ENCODE assay signal across 23 cellular contexts in the genomic region with DNA sequence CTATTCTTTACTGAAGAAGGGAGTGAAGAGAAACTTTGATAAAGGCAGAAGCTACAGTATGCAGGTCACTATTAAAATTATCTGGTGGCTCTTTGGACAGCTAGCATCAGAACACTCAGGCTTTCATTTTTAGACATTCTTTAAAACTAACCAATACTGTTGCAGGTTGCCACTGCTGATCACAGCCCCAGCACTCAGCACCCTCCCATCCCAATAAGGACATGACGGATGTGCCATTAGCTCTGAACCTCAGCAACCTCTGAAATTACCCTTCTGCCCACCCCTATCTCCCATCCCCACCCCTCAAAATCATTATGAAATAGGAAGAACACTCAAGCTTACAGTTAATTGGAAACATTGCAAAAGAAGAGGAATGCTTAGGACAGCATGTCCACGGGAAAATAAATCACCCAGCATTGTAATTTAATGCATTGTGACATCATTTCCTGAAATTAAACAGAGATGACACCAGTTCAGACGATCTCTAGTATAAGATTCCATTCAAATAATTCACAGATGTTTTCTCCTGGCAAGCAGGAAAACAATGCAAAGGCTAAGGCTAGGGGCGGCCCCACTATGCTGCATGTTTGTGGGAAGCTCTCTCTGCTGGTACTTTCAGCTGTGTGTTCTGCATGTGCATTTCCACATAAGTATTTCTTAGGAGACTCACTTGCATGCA.
DNase-seq lines count a peak whose midpoint lies in the region; ATAC-seq, FAIRE-seq and TF ChIP-seq lines count a peak whose summit lies in the region.
"Had no signal": no experiment of that assay in that cellular context is flagged by ENCODE, and none has a peak within 500 bp of the region (broad histone marks: within the 10 kb centered on the region; RNA-seq: fewer than 3 reads in every experiment).

No MANE protein-coding gene starts in this region.

- H3K27ac Mint-ChIP-seq in activated CD8-positive, alpha-beta T cell treated with anti-CD3 and anti-CD28 coated beads, Interleukin-2, amount 10 ng/mL, durations not matched to agents 7 days and 5 days, result no peak overlapping the region
- H3K27ac Mint-ChIP-seq in activated CD4-positive, alpha-beta memory T cell treated with anti-CD3 and anti-CD28 coated beads, Interleukin-2, amount 10 ng/mL, durations not matched to agents 7 days and 5 days, result no peak overlapping the region
- H3K27ac Mint-ChIP-seq: activated CD4-positive, alpha-beta T cell treated with anti-CD3 and anti-CD28 coated beads for 36 hours; activated naive CD4-positive, alpha-beta T cell treated with anti-CD3 and anti-CD28 coated beads, Interleukin-2, amount 50 U/mL, for 24 hours; CD4-positive, alpha-beta memory T cell; GM23338; naive thymus-derived CD4-positive, alpha-beta T cell had no signal

- DNase-seq in cardiac muscle cell (ENCODE audit: low read depth in 1 of 2, low spot score in 1 of 2), result peak in 1 of 2 donors; percentile 74
- no peak for DNase-seq in left cardiac atrium
- DNase-seq in adipocyte (ENCODE audit: low read depth), result peak; percentile 88
- DNase-seq in fibroblast of the aortic adventitia (ENCODE audit: low read depth), result peak; percentile 72
- DNase-seq in activated CD8-positive, alpha-beta T cell treated with anti-CD3 and anti-CD28 coated beads, Interleukin-2, amount 10 ng/mL, durations not matched to agents 7 days and 5 days, result no peak
- DNase-seq in GM12891 (ENCODE audit: insufficient read length, low spot score), result no peak
- DNase-seq in activated CD4-positive, alpha-beta memory T cell treated with anti-CD3 and anti-CD28 coated beads, Interleukin-2, amount 10 ng/mL, durations not matched to agents 7 days and 5 days, result no peak
- DNase-seq in body of pancreas, result no peak
- DNase-seq: activated CD4-positive, alpha-beta T cell treated with anti-CD3 and anti-CD28 coated beads for 36 hours; activated T-cell treated with anti-CD3 and anti-CD28 coated beads for 4 hours; CD4-positive, alpha-beta memory T cell; effector memory CD4-positive, alpha-beta T cell; Karpas-422; naive thymus-derived CD4-positive, alpha-beta T cell; NCI-H1105 treated with DMSO at 0.1 percent for 48 hours; SIG-M5; stimulated activated naive CD4-positive, alpha-beta T cell; T-helper 9 cell; upper lobe of left lung had no signal

- no peak for FAIRE-seq in GM12891 (lab: Jason Lieb, UNC)
- FAIRE-seq: A204.1 had no signal

- no peaks in the 10 kb centered on the region for H3K4me1 Mint-ChIP-seq in activated CD8-positive, alpha-beta T cell treated with anti-CD3 and anti-CD28 coated beads, Interleukin-2, amount 10 ng/mL, durations not matched to agents 7 days and 5 days (ENCODE audit: low read depth)
- no peaks in the 10 kb centered on the region for H3K4me1 Mint-ChIP-seq in activated CD4-positive, alpha-beta memory T cell treated with anti-CD3 and anti-CD28 coated beads, Interleukin-2, amount 10 ng/mL, durations not matched to agents 7 days and 5 days
- H3K4me1 Mint-ChIP-seq: activated CD4-positive, alpha-beta T cell treated with anti-CD3 and anti-CD28 coated beads for 36 hours; activated naive CD4-positive, alpha-beta T cell treated with anti-CD3 and anti-CD28 coated beads, Interleukin-2, amount 50 U/mL, for 24 hours; CD4-positive, alpha-beta memory T cell; naive thymus-derived CD4-positive, alpha-beta T cell had no signal

- CTCF ChIA-PET in activated CD8-positive, alpha-beta T cell treated with anti-CD3 and anti-CD28 coated beads, Interleukin-2, amount 10 ng/mL, durations not matched to agents 7 days and 5 days (lab: Charles Lee), result no interaction called here
- CTCF ChIA-PET in activated CD4-positive, alpha-beta memory T cell treated with anti-CD3 and anti-CD28 coated beads, Interleukin-2, amount 10 ng/mL, durations not matched to agents 7 days and 5 days (lab: Charles Lee), result no interaction called here

- peaks cover 58% of the 10 kb centered on the region for H3K36me3 ChIP-seq in cardiac muscle cell
- peaks cover 17% of the 10 kb centered on the region for H3K36me3 ChIP-seq in adipocyte (ENCODE audit: control insufficient read depth, insufficient read depth, low read length, severe bottlenecking)
- no peaks in the 10 kb centered on the region for H3K36me3 ChIP-seq in body of pancreas (replicated peaks in 1 of 2; ENCODE audit: insufficient read depth in 1 of 2, low read depth in 2 of 2)
- H3K36me3 ChIP-seq: gastroesophageal sphincter, upper lobe of left lung had no signal

- H3K9ac ChIP-seq in adipocyte (ENCODE audit: low read length), result peak overlapping the region; percentile 44

- intact Hi-C loops in left cardiac atrium (cut with DNase I) (no loop called here), body of pancreas (cut with DNase I) (no loop called here)

- H3K27me3 ChIP-seq in cardiac muscle cell, result no peaks in the 10 kb centered on the region
- no peaks in the 10 kb centered on the region for H3K27me3 ChIP-seq in adipocyte (replicated peaks; ENCODE audit: control insufficient read depth, insufficient read depth, low read length)
- H3K27me3 ChIP-seq in body of pancreas, result no peaks in the 10 kb centered on the region
- H3K27me3 ChIP-seq: gastroesophageal sphincter, upper lobe of left lung had no signal

- 71 to 74% methylated on average over 4 of the region's 4 CpGs for WGBS in body of pancreas, 2 donors

- no peak overlapping the region for H3K4me3 Mint-ChIP-seq in activated CD8-positive, alpha-beta T cell treated with anti-CD3 and anti-CD28 coated beads, Interleukin-2, amount 10 ng/mL, durations not matched to agents 7 days and 5 days
- no peak overlapping the region for H3K4me3 Mint-ChIP-seq in activated CD4-positive, alpha-beta memory T cell treated with anti-CD3 and anti-CD28 coated beads, Interleukin-2, amount 10 ng/mL, durations not matched to agents 7 days and 5 days
- H3K4me3 Mint-ChIP-seq: activated CD4-positive, alpha-beta T cell treated with anti-CD3 and anti-CD28 coated beads for 36 hours; activated naive CD4-positive, alpha-beta T cell treated with anti-CD3 and anti-CD28 coated beads, Interleukin-2, amount 50 U/mL, for 24 hours; CD4-positive, alpha-beta memory T cell; GM23338; naive thymus-derived CD4-positive, alpha-beta T cell had no signal

- H3K27ac ChIP-seq in cardiac muscle cell, result peak overlapping the region; percentile 10
- no peak overlapping the region for H3K27ac ChIP-seq in body of pancreas
- H3K27ac ChIP-seq: upper lobe of left lung had no signal

- POLR2A ChIA-PET in activated CD8-positive, alpha-beta T cell treated with anti-CD3 and anti-CD28 coated beads, Interleukin-2, amount 10 ng/mL, durations not matched to agents 7 days and 5 days (lab: Charles Lee), result no interaction called here
- POLR2A ChIA-PET in activated CD4-positive, alpha-beta memory T cell treated with anti-CD3 and anti-CD28 coated beads, Interleukin-2, amount 10 ng/mL, durations not matched to agents 7 days and 5 days (lab: Charles Lee), result no interaction called here

- H3K9me3 Mint-ChIP-seq in activated CD8-positive, alpha-beta T cell treated with anti-CD3 and anti-CD28 coated beads, Interleukin-2, amount 10 ng/mL, durations not matched to agents 7 days and 5 days (ENCODE audit: insufficient read depth), result no peaks in the 10 kb centered on the region
- H3K9me3 Mint-ChIP-seq in activated CD4-positive, alpha-beta memory T cell treated with anti-CD3 and anti-CD28 coated beads, Interleukin-2, amount 10 ng/mL, durations not matched to agents 7 days and 5 days, result peaks cover 2% of the 10 kb centered on the region
- H3K9me3 Mint-ChIP-seq: activated naive CD4-positive, alpha-beta T cell treated with anti-CD3 and anti-CD28 coated beads, Interleukin-2, amount 50 U/mL, for 24 hours; GM23338 had no signal

- peaks cover 44% of the 10 kb centered on the region for H3K4me1 ChIP-seq in cardiac muscle cell (ENCODE audit: low read depth)
- peaks cover 24% of the 10 kb centered on the region for H3K4me1 ChIP-seq in adipocyte (ENCODE audit: control insufficient read depth, insufficient read depth, low read length)
- no peaks in the 10 kb centered on the region for H3K4me1 ChIP-seq in body of pancreas

- no peaks in the 10 kb centered on the region for H3K36me3 Mint-ChIP-seq in activated CD8-positive, alpha-beta T cell treated with anti-CD3 and anti-CD28 coated beads, Interleukin-2, amount 10 ng/mL, durations not matched to agents 7 days and 5 days (ENCODE audit: low read depth)
- H3K36me3 Mint-ChIP-seq in activated CD4-positive, alpha-beta memory T cell treated with anti-CD3 and anti-CD28 coated beads, Interleukin-2, amount 10 ng/mL, durations not matched to agents 7 days and 5 days (ENCODE audit: low read depth), result no peaks in the 10 kb centered on the region
- H3K36me3 Mint-ChIP-seq: activated naive CD4-positive, alpha-beta T cell treated with anti-CD3 and anti-CD28 coated beads, Interleukin-2, amount 50 U/mL, for 24 hours; CD4-positive, alpha-beta memory T cell; naive thymus-derived CD4-positive, alpha-beta T cell had no signal

- H3K9me3 ChIP-seq in cardiac muscle cell (ENCODE audit: low read depth) (no peaks in the 10 kb centered on the region), adipocyte (ENCODE audit: control insufficient read depth, low read length) (no peaks in the 10 kb centered on the region), body of pancreas (no peaks in the 10 kb centered on the region)
- H3K9me3 ChIP-seq: gastroesophageal sphincter, upper lobe of left lung had no signal

- H3K4me3 ChIP-seq in cardiac muscle cell, result no peak overlapping the region
- H3K4me3 ChIP-seq in adipocyte (ENCODE audit: low read length), result peak overlapping the region; percentile 49
- no peak overlapping the region for H3K4me3 ChIP-seq in fibroblast of the aortic adventitia (ENCODE audit: low read depth, low read length)
- H3K4me3 ChIP-seq in body of pancreas, result no peak overlapping the region
- H3K4me3 ChIP-seq: gastroesophageal sphincter, GM23338, upper lobe of left lung had no signal

- TF ChIP-seq POLR2A in GM12891 (IDR thresholded peaks at IDR 0.05; ENCODE audit: low read depth, low read length), result no peak
- no peak for TF ChIP-seq POLR2A in body of pancreas (IDR thresholded peaks at IDR 0.05)

- TF ChIP-seq CTCF in cardiac muscle cell (IDR thresholded peaks at IDR 0.05; ENCODE audit: low read depth, low read length) (no peak), fibroblast of the aortic adventitia (IDR thresholded peaks at IDR 0.05; ENCODE audit: insufficient read depth, low read length) (no peak), body of pancreas (IDR thresholded peaks at IDR 0.05) (no peak)

- ATAC-seq in left cardiac atrium (no peak), body of pancreas (no peak)
- no peak for ATAC-seq in activated CD8-positive, alpha-beta T cell treated with anti-CD3 and anti-CD28 coated beads, Interleukin-2, amount 10 ng/mL, durations not matched to agents 7 days and 5 days
- ATAC-seq: activated CD4-positive, alpha-beta T cell treated with anti-CD3 and anti-CD28 coated beads for 36 hours; gastroesophageal sphincter; GM23338; naive thymus-derived CD4-positive, alpha-beta T cell had no signal

- no peaks in the 10 kb centered on the region for H3K27me3 Mint-ChIP-seq in activated CD8-positive, alpha-beta T cell treated with anti-CD3 and anti-CD28 coated beads, Interleukin-2, amount 10 ng/mL, durations not matched to agents 7 days and 5 days (ENCODE audit: low read depth)
- H3K27me3 Mint-ChIP-seq in activated CD4-positive, alpha-beta memory T cell treated with anti-CD3 and anti-CD28 coated beads, Interleukin-2, amount 10 ng/mL, durations not matched to agents 7 days and 5 days, result no peaks in the 10 kb centered on the region

TF ChIP-seq in GM12891, 5 proteins besides CTCF, POLR2A, EP300 and RAD21 (continues in another document):
- TF ChIP-seq POU2F2 (IDR thresholded peaks at IDR 0.05; ENCODE audit: low read depth, low read length) (no peak), POLR2AphosphoS5 (IDR thresholded peaks at IDR 0.05; ENCODE audit: low read depth, low read length) (no peak)

Comparison
In these comparisons a context has a peak if more than half of its experiments do, and no peak if none do; other contexts are left out.
1. DNase-seq: peak in adipocyte (single experiment) and fibroblast of the aortic adventitia (single experiment); none in left cardiac atrium (single experiment), activated CD8-positive, alpha-beta T cell treated with anti-CD3 and anti-CD28 coated beads, Interleukin-2, amount 10 ng/mL, durations not matched to agents 7 days and 5 days (single experiment), GM12891 (single experiment), activated CD4-positive, alpha-beta memory T cell treated with anti-CD3 and anti-CD28 coated beads, Interleukin-2, amount 10 ng/mL, durations not matched to agents 7 days and 5 days (single experiment) and body of pancreas (0 of 4).